In the genomic region with DNA sequence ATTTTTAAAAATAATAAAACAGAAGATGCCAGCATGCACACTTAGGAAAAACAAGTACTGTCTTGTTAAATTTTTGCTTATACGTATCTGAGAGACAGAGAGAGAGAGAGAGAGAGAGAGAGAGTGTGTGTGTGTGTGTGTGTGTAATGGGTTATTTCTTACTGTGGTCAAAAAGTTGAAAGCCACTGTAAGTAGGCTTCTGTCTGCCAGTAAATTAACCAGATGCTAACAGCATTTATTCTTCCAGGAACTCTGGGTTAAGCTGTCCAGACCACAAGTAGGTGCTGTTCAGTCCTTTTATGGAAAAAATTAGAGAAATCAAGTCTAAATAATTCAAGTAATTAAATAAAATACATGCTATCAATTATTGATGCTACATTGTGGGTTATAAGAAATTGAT, we compare ENCODE assay signal across 29 cellular contexts. TPM values are rescaled to one million over a fixed set of nuclear protein-coding genes. Genes with fewer than 3 reads are reported as not detected.
DNase-seq lines count a peak whose midpoint lies in the region; ATAC-seq and TF ChIP-seq lines count a peak whose summit lies in the region.
"Had no signal": no experiment of that assay in that cellular context is flagged by ENCODE, and none has a peak within 500 bp of the region (broad histone marks: within the 10 kb centered on the region; RNA-seq: fewer than 3 reads in every experiment).

No MANE protein-coding gene starts in this region.

- peaks cover 4% of the 10 kb centered on the region for H3K4me1 ChIP-seq in smooth muscle cell (ENCODE audit: low read depth)
- H3K4me1 ChIP-seq: gastroesophageal sphincter had no signal

- H3K27me3 Mint-ChIP-seq in activated T-cell treated with anti-CD3 and anti-CD28 coated beads, Interleukin-2, amount 50 U/mL, for 72 hours (ENCODE audit: low read depth): no peaks in the 10 kb centered on the region
- H3K27me3 Mint-ChIP-seq in activated T-cell treated with anti-CD3 and anti-CD28 coated beads, Interleukin-2, amount 50 U/mL, for 24 hours: no peaks in the 10 kb centered on the region
- H3K27me3 Mint-ChIP-seq: activated CD4-positive, alpha-beta memory T cell treated with anti-CD3 and anti-CD28 coated beads, Interleukin-2, amount 10 ng/mL, durations not matched to agents 7 days and 5 days; activated naive CD4-positive, alpha-beta T cell treated with anti-CD3 and anti-CD28 coated beads, Interleukin-2, amount 10 ng/mL, durations not matched to agents 7 days and 5 days; activated T-helper 17 cell treated with anti-CD3 and anti-CD28 coated beads, Interleukin-2, amount 50 U/mL, for 72 hours; IgD-negative memory B cell; stimulated activated naive CD8-positive, alpha-beta T cell treated with anti-CD3 and anti-CD28 coated beads, Interleukin-15, amount 100 ng/mL, for 72 hours had no signal

- H3K9me3 ChIP-seq in smooth muscle cell (replicated peaks; ENCODE audit: low read depth): no peaks in the 10 kb centered on the region
- H3K9me3 ChIP-seq: gastroesophageal sphincter, ovary had no signal

- no peak overlapping the region for H2AFZ ChIP-seq in smooth muscle cell (ENCODE audit: low read depth)
- H2AFZ ChIP-seq: PC-9 had no signal

- WGBS in smooth muscle cell (ENCODE audit: low lambda C conversion rate): 0% methylated on average over 1 of the region's 1 CpG

- no peaks in the 10 kb centered on the region for H3F3A ChIP-seq in smooth muscle cell (ENCODE audit: low read depth)

- DNase-seq in activated T-cell treated with anti-CD3 and anti-CD28 coated beads, Interleukin-2, amount 50 U/mL, for 72 hours: no peak
- no peak for DNase-seq in activated T-cell treated with anti-CD3 and anti-CD28 coated beads, Interleukin-2, amount 50 U/mL, for 24 hours
- DNase-seq in astrocyte of the cerebellum (ENCODE audit: low read depth): peak; percentile 32
- DNase-seq in fibroblast of pulmonary artery (ENCODE audit: low read depth): peak; percentile 13
- DNase-seq in smooth muscle cell (lab: John Stamatoyannopoulos, UW; ENCODE audit: unreplicated experiment): no peak
- no peak for DNase-seq in DMS79 (lab: John Stamatoyannopoulos, UW)
- DNase-seq in NCI-H82 treated with DMSO at 0.1 percent for 48 hours (lab: John Stamatoyannopoulos, UW; ENCODE audit: unreplicated experiment): no peak
- DNase-seq: 8988T; activated CD4-positive, alpha-beta memory T cell treated with anti-CD3 and anti-CD28 coated beads, Interleukin-2, amount 10 ng/mL, durations not matched to agents 7 days and 5 days; activated CD8-positive, alpha-beta memory T cell treated with anti-CD3 and anti-CD28 coated beads, Interleukin-2, amount 50 U/mL, for 4 hours; activated naive CD4-positive, alpha-beta T cell treated with anti-CD3 and anti-CD28 coated beads, Interleukin-2, amount 10 ng/mL, durations not matched to agents 7 days and 5 days; amygdala; erythroblast; GOT3; left cardiac atrium; MM.1S; NCI-H1105 treated with DMSO at 0.1 percent for 48 hours; NCI-H1930; NCI-H524 treated with DMSO at 0.1 percent for 48 hours; ovary; PC-9; retina; stimulated activated CD4-positive, alpha-beta T cell treated with anti-CD3 and anti-CD28 coated beads, Interleukin-1b, Interleukin-23, amount 100 ng/mL, for 48 hours; stimulated activated naive CD8-positive, alpha-beta T cell treated with anti-CD3 and anti-CD28 coated beads, Interleukin-15, amount 100 ng/mL, for 72 hours had no signal

- no peaks in the 10 kb centered on the region for H3K36me3 ChIP-seq in smooth muscle cell (ENCODE audit: low read depth)
- H3K36me3 ChIP-seq: ovary had no signal

- no peak for ATAC-seq in activated T-cell treated with anti-CD3 and anti-CD28 coated beads, Interleukin-2, amount 50 U/mL, for 72 hours (replicated peaks in 1 of 2)
- no peak for ATAC-seq in HG03135 (IDR thresholded peaks at IDR 0.05; ENCODE audit: unreplicated experiment)
- ATAC-seq: activated T-helper 17 cell treated with anti-CD3 and anti-CD28 coated beads, Interleukin-2, amount 50 U/mL, for 72 hours; gastroesophageal sphincter; left cardiac atrium; Right ventricle myocardium inferior; stimulated activated naive CD8-positive, alpha-beta T cell treated with anti-CD3 and anti-CD28 coated beads, Interleukin-15, amount 100 ng/mL, for 72 hours had no signal

- no peaks in the 10 kb centered on the region for H4K20me1 ChIP-seq in smooth muscle cell (ENCODE audit: low read depth)

- no peaks in the 10 kb centered on the region for H3K9me3 Mint-ChIP-seq in activated T-cell treated with anti-CD3 and anti-CD28 coated beads, Interleukin-2, amount 50 U/mL, for 72 hours
- no peaks in the 10 kb centered on the region for H3K9me3 Mint-ChIP-seq in activated T-cell treated with anti-CD3 and anti-CD28 coated beads, Interleukin-2, amount 50 U/mL, for 24 hours
- H3K9me3 Mint-ChIP-seq: activated CD4-positive, alpha-beta memory T cell treated with anti-CD3 and anti-CD28 coated beads, Interleukin-2, amount 10 ng/mL, durations not matched to agents 7 days and 5 days; activated naive CD4-positive, alpha-beta T cell treated with anti-CD3 and anti-CD28 coated beads, Interleukin-2, amount 10 ng/mL, durations not matched to agents 7 days and 5 days; activated T-helper 17 cell treated with anti-CD3 and anti-CD28 coated beads, Interleukin-2, amount 50 U/mL, for 72 hours; IgD-negative memory B cell; stimulated activated naive CD8-positive, alpha-beta T cell treated with anti-CD3 and anti-CD28 coated beads, Interleukin-15, amount 100 ng/mL, for 72 hours had no signal

- no peaks in the 10 kb centered on the region for H3K79me2 ChIP-seq in smooth muscle cell (ENCODE audit: low read depth)

- TF ChIP-seq CTCF in astrocyte of the cerebellum (IDR thresholded peaks at IDR 0.05; ENCODE audit: low read depth, low read length, missing control alignments) (peak; percentile 25), fibroblast of pulmonary artery (IDR thresholded peaks at IDR 0.05; ENCODE audit: low read length, missing control alignments) (peak; percentile 6), smooth muscle cell (IDR thresholded peaks at IDR 0.05; ENCODE audit: borderline replicate concordance, insufficient read depth, poor library complexity, severe bottlenecking) (peak; percentile 3)

- no peak overlapping the region for H3K9ac ChIP-seq in smooth muscle cell (ENCODE audit: low read depth)

- H3K4me2 ChIP-seq in smooth muscle cell: peak overlapping the region; percentile 7
- H3K4me2 ChIP-seq: PC-9 had no signal

- H3K4me3 Mint-ChIP-seq in activated T-cell treated with anti-CD3 and anti-CD28 coated beads, Interleukin-2, amount 50 U/mL, for 72 hours: no peak overlapping the region
- no peak overlapping the region for H3K4me3 Mint-ChIP-seq in activated T-cell treated with anti-CD3 and anti-CD28 coated beads, Interleukin-2, amount 50 U/mL, for 24 hours
- H3K4me3 Mint-ChIP-seq: activated CD4-positive, alpha-beta memory T cell treated with anti-CD3 and anti-CD28 coated beads, Interleukin-2, amount 10 ng/mL, durations not matched to agents 7 days and 5 days; activated naive CD4-positive, alpha-beta T cell treated with anti-CD3 and anti-CD28 coated beads, Interleukin-2, amount 10 ng/mL, durations not matched to agents 7 days and 5 days; activated T-helper 17 cell treated with anti-CD3 and anti-CD28 coated beads, Interleukin-2, amount 50 U/mL, for 72 hours; IgD-negative memory B cell; stimulated activated naive CD8-positive, alpha-beta T cell treated with anti-CD3 and anti-CD28 coated beads, Interleukin-15, amount 100 ng/mL, for 72 hours had no signal

- H3K36me3 Mint-ChIP-seq in activated T-cell treated with anti-CD3 and anti-CD28 coated beads, Interleukin-2, amount 50 U/mL, for 72 hours (ENCODE audit: insufficient read depth in 2 of 2): peaks cover 0 to 8% of the 10 kb centered on the region in 2 donors
- H3K36me3 Mint-ChIP-seq in activated T-cell treated with anti-CD3 and anti-CD28 coated beads, Interleukin-2, amount 50 U/mL, for 24 hours (ENCODE audit: low read depth): peaks cover 85% of the 10 kb centered on the region

- H3K4me3 ChIP-seq in astrocyte of the cerebellum (ENCODE audit: low read depth, low read length) (no peak overlapping the region), fibroblast of pulmonary artery (replicated peaks; ENCODE audit: low read depth, low read length) (no peak overlapping the region), smooth muscle cell (no peak overlapping the region)
- H3K4me3 ChIP-seq: gastroesophageal sphincter, ovary, PC-9 had no signal

- peak overlapping the region; percentile 26 for H3K27ac Mint-ChIP-seq in activated T-cell treated with anti-CD3 and anti-CD28 coated beads, Interleukin-2, amount 50 U/mL, for 72 hours
- H3K27ac Mint-ChIP-seq in activated T-cell treated with anti-CD3 and anti-CD28 coated beads, Interleukin-2, amount 50 U/mL, for 24 hours: no peak overlapping the region
- H3K27ac Mint-ChIP-seq: activated CD4-positive, alpha-beta memory T cell treated with anti-CD3 and anti-CD28 coated beads, Interleukin-2, amount 10 ng/mL, durations not matched to agents 7 days and 5 days; activated naive CD4-positive, alpha-beta T cell treated with anti-CD3 and anti-CD28 coated beads, Interleukin-2, amount 10 ng/mL, durations not matched to agents 7 days and 5 days; activated T-helper 17 cell treated with anti-CD3 and anti-CD28 coated beads, Interleukin-2, amount 50 U/mL, for 72 hours; IgD-negative memory B cell; stimulated activated naive CD8-positive, alpha-beta T cell treated with anti-CD3 and anti-CD28 coated beads, Interleukin-15, amount 100 ng/mL, for 72 hours had no signal

- H3K27ac ChIP-seq in smooth muscle cell (ENCODE audit: low read depth): no peak overlapping the region
- H3K27ac ChIP-seq: gastroesophageal sphincter, ovary, PC-9 had no signal

- H3K27me3 ChIP-seq in smooth muscle cell (ENCODE audit: low read depth): no peaks in the 10 kb centered on the region
- H3K27me3 ChIP-seq: gastroesophageal sphincter, ovary had no signal

- in situ Hi-C loops in astrocyte of the cerebellum (cut with HindIII; ENCODE audit: low sequenced_read_pairs): no loop called here

- H3K4me1 Mint-ChIP-seq in activated T-cell treated with anti-CD3 and anti-CD28 coated beads, Interleukin-2, amount 50 U/mL, for 72 hours (ENCODE audit: low read depth): no peaks in the 10 kb centered on the region
- H3K4me1 Mint-ChIP-seq in activated T-cell treated with anti-CD3 and anti-CD28 coated beads, Interleukin-2, amount 50 U/mL, for 24 hours (ENCODE audit: low read depth): no peaks in the 10 kb centered on the region
- H3K4me1 Mint-ChIP-seq: activated T-helper 17 cell treated with anti-CD3 and anti-CD28 coated beads, Interleukin-2, amount 50 U/mL, for 72 hours; IgD-negative memory B cell; stimulated activated naive CD8-positive, alpha-beta T cell treated with anti-CD3 and anti-CD28 coated beads, Interleukin-15, amount 100 ng/mL, for 72 hours had no signal

RNA-seq across cellular contexts. Expression of a gene that starts 39.7 kb away (rescaled TPM):
- total RNA-seq in activated T-cell treated with anti-CD3 and anti-CD28 coated beads, Interleukin-2, amount 50 U/mL, for 72 hours: 1 to 10 TPM; 3.1 to 4.2 TPM
- 4.3 TPM in 2 replicates for total RNA-seq in smooth muscle cell
- 0.63 and 2.6 TPM in 2 replicates for polyA plus RNA-seq in smooth muscle cell

Comparison
In these comparisons a context has a peak if more than half of its experiments do, and no peak if none do; other contexts are left out.
1. DNase-seq: peak in astrocyte of the cerebellum (single experiment) and fibroblast of pulmonary artery (single experiment); none in activated T-cell treated with anti-CD3 and anti-CD28 coated beads, Interleukin-2, amount 50 U/mL, for 72 hours (0 of 2), activated T-cell treated with anti-CD3 and anti-CD28 coated beads, Interleukin-2, amount 50 U/mL, for 24 hours (single experiment), smooth muscle cell (single experiment), DMS79 (single experiment) and NCI-H82 treated with DMSO at 0.1 percent for 48 hours (single experiment).
2. Peak in every context shown above with its lines, with median percentiles within 50 percentile points of each other: CTCF ChIP-seq.